8 cellular contexts compared by ENCODE assay signal in the genomic region with DNA sequence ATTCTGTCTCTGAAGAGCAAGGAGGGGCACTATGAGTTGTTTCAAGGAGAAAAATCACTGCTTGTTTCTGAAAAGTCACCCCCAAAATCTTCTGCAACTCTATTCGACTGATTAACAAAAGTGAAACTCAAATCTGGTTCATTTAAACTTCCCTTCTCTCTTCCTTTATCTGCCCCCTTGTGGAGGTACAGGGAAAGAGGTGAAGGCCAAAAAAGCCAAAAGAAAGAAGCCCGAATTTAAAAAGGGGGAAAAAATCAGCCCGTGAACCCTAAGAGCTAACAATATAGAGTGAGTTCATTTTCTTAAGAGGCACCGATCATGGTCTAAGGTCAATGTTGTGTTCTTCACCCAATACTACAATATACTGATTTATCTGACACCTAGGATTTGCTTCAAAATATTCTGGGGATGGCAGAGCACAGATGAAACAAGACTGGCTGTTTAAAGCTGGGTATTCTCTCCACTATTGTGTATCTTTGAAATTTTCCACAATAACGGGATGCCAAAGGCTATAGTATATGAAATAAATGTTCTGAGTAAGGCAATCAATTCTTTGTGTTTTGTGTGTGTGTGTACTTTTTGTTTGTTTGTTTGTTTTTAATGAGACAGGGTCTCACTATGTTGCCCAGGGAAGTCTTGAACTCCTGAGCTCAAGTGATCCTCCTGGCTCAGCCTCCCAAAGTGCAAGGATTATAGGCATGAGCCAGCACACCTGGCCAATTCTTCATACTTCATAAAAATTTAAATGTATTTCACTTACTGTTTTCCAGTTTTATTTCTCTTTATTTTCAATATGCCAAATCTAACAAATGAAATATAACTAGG. TPM values are rescaled to one million over a fixed set of nuclear protein-coding genes. Genes with fewer than 3 reads are reported as not detected.
DNase-seq lines count a peak whose midpoint lies in the region; ATAC-seq, FAIRE-seq and TF ChIP-seq lines count a peak whose summit lies in the region.

No MANE protein-coding gene starts in this region.

- peak; percentile 54 to 58 for ATAC-seq in activated T-cell treated with anti-CD3 and anti-CD28 coated beads, Interleukin-2, amount 50 U/mL, for 72 hours (replicated peaks in 1 of 2)
- no peak for ATAC-seq in HG02852 (IDR thresholded peaks at IDR 0.05; ENCODE audit: unreplicated experiment)

- 9 to 17% (median 11%) methylated on average over 5 of the region's 5 CpGs for WGBS in ovary, 3 donors

- peaks cover 0 to 2% of the 10 kb centered on the region in 2 donors for H3K36me3 Mint-ChIP-seq in activated T-cell treated with anti-CD3 and anti-CD28 coated beads, Interleukin-2, amount 50 U/mL, for 72 hours (ENCODE audit: insufficient read depth in 2 of 2)

- TF ChIP-seq POLR2A in H54 (IDR thresholded peaks at IDR 0.05; ENCODE audit: low read depth, low read length) (no peak), ovary (IDR thresholded peaks at IDR 0.05) (no peak)

- no peaks in the 10 kb centered on the region for H3K4me1 ChIP-seq in ovary (ENCODE audit: insufficient read depth)

- H3K9me3 ChIP-seq in ovary = no peaks in the 10 kb centered on the region

- H3K27me3 Mint-ChIP-seq in activated T-cell treated with anti-CD3 and anti-CD28 coated beads, Interleukin-2, amount 50 U/mL, for 72 hours (ENCODE audit: low read depth) = no peaks in the 10 kb centered on the region

- intact Hi-C loops in ovary (cut with DNase I) = loop anchor here in 2 of 4 donors (5.0 to 10.0 kb wide), 2 partner anchors 116 to 334 kb away; no protein-coding TSS in a partner anchor

- FAIRE-seq in H54 (lab: Jason Lieb, UNC) = peak; percentile 57

- no peaks in the 10 kb centered on the region for H3K9me3 Mint-ChIP-seq in activated T-cell treated with anti-CD3 and anti-CD28 coated beads, Interleukin-2, amount 50 U/mL, for 72 hours

- peaks cover 9% of the 10 kb centered on the region for H3K4me1 Mint-ChIP-seq in activated T-cell treated with anti-CD3 and anti-CD28 coated beads, Interleukin-2, amount 50 U/mL, for 72 hours (ENCODE audit: low read depth)

- H3K4me3 Mint-ChIP-seq in activated T-cell treated with anti-CD3 and anti-CD28 coated beads, Interleukin-2, amount 50 U/mL, for 72 hours = peak overlapping the region in 1 of 2 donors; percentile 34

- peak; percentile 5 for DNase-seq in NCI-H2171 treated with DMSO at 0.1 percent for 48 hours (lab: John Stamatoyannopoulos, UW)
- no peak for DNase-seq in NCI-H2171 (lab: John Stamatoyannopoulos, UW)
- DNase-seq in H54 (ENCODE audit: insufficient read length, low spot score) = no peak
- DNase-seq in NCI-H510A (lab: John Stamatoyannopoulos, UW) = peak; percentile 6
- DNase-seq in activated T-cell treated with anti-CD3 and anti-CD28 coated beads, Interleukin-2, amount 50 U/mL, for 72 hours = peak; percentile 29 to 37
- peak; percentile 41 to 78 for DNase-seq in foreskin fibroblast
- peak in 1 of 5 donors; percentile 31 for DNase-seq in ovary

- peak; percentile 85 for TF ChIP-seq CTCF in foreskin fibroblast (IDR thresholded peaks at IDR 0.05; ENCODE audit: low read depth, low read length)
- peak; percentile 51 to 67 (median 66) for TF ChIP-seq CTCF in ovary (IDR thresholded peaks at IDR 0.05)

- H3K27me3 ChIP-seq in ovary = no peaks in the 10 kb centered on the region

- no peak for TF ChIP-seq EP300 in ovary (IDR thresholded peaks at IDR 0.05)

- H3K27ac ChIP-seq in ovary = no peak overlapping the region

- H3K4me3 ChIP-seq in foreskin fibroblast (ENCODE audit: low read depth in 1 of 2, low read length in 2 of 2) = peak overlapping the region; percentile 30 to 43
- H3K4me3 ChIP-seq in ovary = no peak overlapping the region

- no peaks in the 10 kb centered on the region for H3K36me3 ChIP-seq in ovary

- peak overlapping the region; percentile 5 for H3K27ac Mint-ChIP-seq in activated T-cell treated with anti-CD3 and anti-CD28 coated beads, Interleukin-2, amount 50 U/mL, for 72 hours

RNA-seq across cellular contexts. Expression of a gene that starts 55.0 kb away (rescaled TPM):
- 10 to 100 TPM in 1 of 2 donors, 1 to 10 TPM in 1; 8.8 to 10.3 TPM for total RNA-seq in activated T-cell treated with anti-CD3 and anti-CD28 coated beads, Interleukin-2, amount 50 U/mL, for 72 hours
- 10 to 100 TPM; 11.1 to 16.4 (median 12.8) TPM for total RNA-seq in ovary
- 10 to 100 TPM in 1 of 2 donors, 1 to 10 TPM in 1; 9.7 to 20.8 TPM for polyA plus RNA-seq in ovary

Comparison
In these comparisons a context has a peak if more than half of its experiments do, and no peak if none do; other contexts are left out.
1. DNase-seq: peak in NCI-H2171 treated with DMSO at 0.1 percent for 48 hours (single experiment), NCI-H510A (single experiment), activated T-cell treated with anti-CD3 and anti-CD28 coated beads, Interleukin-2, amount 50 U/mL, for 72 hours (2 of 2) and foreskin fibroblast (2 of 2); none in NCI-H2171 (single experiment) and H54 (single experiment).